ENCODE assay signal across 28 cellular contexts in the genomic region with DNA sequence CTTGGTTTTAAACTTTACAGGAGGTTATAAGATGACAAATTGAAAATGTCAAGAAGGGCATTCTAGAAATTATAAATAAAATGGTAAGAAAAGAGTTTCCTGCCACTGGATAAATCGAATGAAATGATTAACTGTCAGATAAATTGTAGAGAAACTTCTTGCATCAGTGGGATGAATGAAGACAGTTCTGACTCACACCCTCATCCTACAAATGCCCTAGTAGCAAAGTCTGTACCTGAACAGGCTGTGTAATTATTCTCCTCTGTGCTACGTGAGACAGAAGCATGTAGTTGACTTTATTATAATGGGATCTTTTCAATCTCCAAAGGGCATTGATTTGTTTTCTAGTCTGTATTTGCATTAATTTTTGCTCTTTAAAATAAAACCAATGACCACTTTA. TPM values are rescaled to one million over a fixed set of nuclear protein-coding genes. Genes with fewer than 3 reads are reported as not detected.
"Had no signal": no experiment of that assay in that cellular context is flagged by ENCODE, and none has a peak within 500 bp of the region (broad histone marks: within the 10 kb centered on the region; RNA-seq: fewer than 3 reads in every experiment).

No MANE protein-coding gene starts in this region.

- DNase-seq: islet precursor cell; left ventricle myocardium inferior; midbrain; mucosa of descending colon; naive thymus-derived CD4-positive, alpha-beta T cell; ovary; right lobe of liver; stimulated activated CD4-positive, alpha-beta T cell treated with anti-CD3 and anti-CD28 coated beads, Interleukin-1b, Interleukin-23, amount 100 ng/mL, for 48 hours; stimulated activated CD4-positive, alpha-beta T cell treated with anti-CD3 and anti-CD28 coated beads, Interleukin-2, amount 100 ng/mL, for 48 hours; stimulated activated CD4-positive, alpha-beta T cell treated with anti-CD3 and anti-CD28 coated beads, Interleukin-4, amount 100 ng/mL, for 4 hours; stimulated activated CD8-positive, alpha-beta memory T cell treated with anti-CD3 and anti-CD28 coated beads, Interleukin-4, amount 100 ng/mL, for 48 hours; stimulated activated naive B cell treated with anti-CD40 and anti-IgM and Interleukin-4, amounts not matched to agents 10 μg/mL and 1 μg/mL and 100 μg/mL, for 72 hours; stomach; testis; thyroid gland; transverse colon; upper lobe of left lung had no signal

- H3K9me3 Mint-ChIP-seq: memory B cell had no signal

- ATAC-seq: mucosa of descending colon; naive thymus-derived CD4-positive, alpha-beta T cell; natural killer cell treated with Interleukin-12 subunit alpha and Interleukin-12 subunit beta and Interleukin-15 and Interleukin-18, amount 100 ng/mL, for 72 hours; right lobe of liver; stimulated activated naive B cell treated with anti-CD40 and anti-IgM and Interleukin-4, amounts not matched to agents 10 μg/mL and 1 μg/mL and 100 μg/mL, for 72 hours had no signal

- H3K4me3 ChIP-seq: left ventricle myocardium inferior, lung, mucosa of descending colon, ovary, right atrium auricular region, right lobe of liver, smooth muscle cell, stomach, testis, thyroid gland, transverse colon, upper lobe of left lung, vagina had no signal

- H3K4me3 Mint-ChIP-seq: memory B cell; naive thymus-derived CD4-positive, alpha-beta T cell; natural killer cell treated with Interleukin-12 subunit alpha and Interleukin-12 subunit beta and Interleukin-15 and Interleukin-18, amount 100 ng/mL, for 72 hours; stimulated activated naive B cell treated with anti-CD40 and anti-IgM and Interleukin-4, amounts not matched to agents 10 μg/mL and 1 μg/mL and 100 μg/mL, for 72 hours had no signal

- H3K27ac Mint-ChIP-seq: memory B cell; naive thymus-derived CD4-positive, alpha-beta T cell; natural killer cell treated with Interleukin-12 subunit alpha and Interleukin-12 subunit beta and Interleukin-15 and Interleukin-18, amount 100 ng/mL, for 72 hours; progenitor cell of endocrine pancreas; stimulated activated naive B cell treated with anti-CD40 and anti-IgM and Interleukin-4, amounts not matched to agents 10 μg/mL and 1 μg/mL and 100 μg/mL, for 72 hours had no signal

- H3K36me3 Mint-ChIP-seq: memory B cell; naive thymus-derived CD4-positive, alpha-beta T cell; natural killer cell treated with Interleukin-12 subunit alpha and Interleukin-12 subunit beta and Interleukin-15 and Interleukin-18, amount 100 ng/mL, for 72 hours; stimulated activated naive B cell treated with anti-CD40 and anti-IgM and Interleukin-4, amounts not matched to agents 10 μg/mL and 1 μg/mL and 100 μg/mL, for 72 hours had no signal

RNA-seq across cellular contexts. Expression of gene IYD, which starts 47.3 kb away (rescaled TPM):
- total RNA-seq: kidney epithelial cell; left ventricle myocardium inferior; mesenteric fat pad; myocyte; naive thymus-derived CD4-positive, alpha-beta T cell; natural killer cell treated with Interleukin-12 subunit alpha and Interleukin-12 subunit beta and Interleukin-15 and Interleukin-18, amount 100 ng/mL, for 72 hours; ovary; right atrium auricular region; skeletal muscle tissue; smooth muscle cell; vagina had no signal
